14 cellular contexts compared by ENCODE assay signal in the genomic region with DNA sequence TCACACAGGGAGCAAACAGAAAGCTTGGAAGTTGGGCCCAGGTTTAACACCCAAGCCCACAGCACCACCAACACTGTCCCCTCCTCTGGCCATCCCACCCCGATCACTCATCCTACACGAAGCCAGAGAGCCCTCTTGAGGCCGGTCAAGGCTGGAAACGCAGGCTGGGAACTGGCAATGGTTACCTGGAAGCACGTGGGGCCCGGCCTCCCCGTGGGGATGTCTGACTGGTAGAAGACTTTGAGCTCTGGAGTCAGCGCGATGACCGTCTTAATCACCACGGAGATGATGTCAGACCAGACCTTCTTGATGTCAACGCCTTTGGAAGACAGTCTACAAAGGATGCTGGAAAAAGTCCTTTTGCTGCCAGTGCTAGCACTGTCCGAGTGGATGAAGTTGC.
DNase-seq lines count a peak whose midpoint lies in the region; ATAC-seq, FAIRE-seq and TF ChIP-seq lines count a peak whose summit lies in the region.
"Had no signal": no experiment of that assay in that cellular context is flagged by ENCODE, and none has a peak within 500 bp of the region (broad histone marks: within the 10 kb centered on the region; RNA-seq: fewer than 3 reads in every experiment).

No MANE protein-coding gene starts in this region.

- H3K27ac ChIP-seq in left ventricle myocardium inferior (replicated peaks): no peak overlapping the region
- no peak overlapping the region for H3K27ac ChIP-seq in K562 (ENCODE audit: extremely low read depth, low read depth, low read length)

- WGBS in K562 (ENCODE audit: insufficient coverage, low coverage, missing lambda C conversion rate): 30% methylated on average over 13 of the region's 13 CpGs

- TF ChIP-seq CTCF in left ventricle myocardium inferior (IDR thresholded peaks at IDR 0.05; ENCODE audit: borderline replicate concordance) (peak; percentile 39), K562 (IDR thresholded peaks at IDR 0.05 in 2 of 3, conservative IDR thresholded peaks at IDR 0.05 in 1 of 3; ENCODE audit: insufficient read depth in 2 of 3, low read depth in 1 of 3, low read length in 3 of 3) (peak in 2 of 3 experiments; percentile 32 to 33; a peak in 1 of 6 replicates), CD14-positive monocyte (IDR thresholded peaks at IDR 0.05) (no peak)

- H3K9ac ChIP-seq in K562 (ENCODE audit: insufficient read depth in 1 of 2, low read depth in 2 of 2, low read length in 2 of 2): no peak overlapping the region

- no peaks in the 10 kb centered on the region for H3K27me3 ChIP-seq in left ventricle myocardium inferior (ENCODE audit: low read depth)
- peaks cover 0 to 4% of the 10 kb centered on the region in 2 experiments; a peak in 1 of 5 replicates for H3K27me3 ChIP-seq in K562 (ENCODE audit: control insufficient read depth in 2 of 2, insufficient read depth in 2 of 2, low read length in 2 of 2)

- peaks cover 53% of the 10 kb centered on the region for H3K4me1 ChIP-seq in left ventricle myocardium inferior
- no peaks in the 10 kb centered on the region for H3K4me1 ChIP-seq in K562 (replicated peaks in 1 of 2; ENCODE audit: control insufficient read depth in 2 of 2, insufficient read depth in 2 of 2, low read length in 2 of 2)

- no peaks in the 10 kb centered on the region for H3K79me2 ChIP-seq in K562 (ENCODE audit: control insufficient read depth, insufficient read depth, low read length)

- peaks cover 2 to 8% of the 10 kb centered on the region in 2 donors for H3K36me3 Mint-ChIP-seq in CD14-positive monocyte

- no peak overlapping the region for H3K4me3 Mint-ChIP-seq in CD14-positive monocyte
- H3K4me3 Mint-ChIP-seq: stimulated activated naive CD8-positive, alpha-beta T cell treated with anti-CD3 and anti-CD28 coated beads, Interleukin-15, Interleukin-2, amounts not matched to agents 100 ng/mL and 50 ng/mL, for 24 hours had no signal

- peaks cover 0 to 1% (median 0%) of the 10 kb centered on the region in 3 donors for H3K27me3 Mint-ChIP-seq in CD14-positive monocyte (ENCODE audit: low read depth in 3 of 3)
- H3K27me3 Mint-ChIP-seq: stimulated activated naive CD8-positive, alpha-beta T cell treated with anti-CD3 and anti-CD28 coated beads, Interleukin-15, Interleukin-2, amounts not matched to agents 100 ng/mL and 50 ng/mL, for 24 hours had no signal

- ATAC-seq in left cardiac atrium (no peak), K562 (peak; percentile 67), GM21360 (IDR thresholded peaks at IDR 0.05; ENCODE audit: unreplicated experiment) (no peak)

- TF ChIP-seq POLR2A in K562 (conservative IDR thresholded peaks at IDR 0.05): no peak

- H3K9me1 ChIP-seq in K562 (ENCODE audit: control insufficient read depth, insufficient read depth, low read length): no peaks in the 10 kb centered on the region

- BruUV-seq in K562 (replicated peaks; lab: Mats Ljungman, UMichigan): no TSS peak

- peak in 1 of 2 experiments; percentile 29; a peak in 2 of 4 replicates for TF ChIP-seq RAD21 in K562 (CRISPR knock-in tag; conservative IDR thresholded peaks at IDR 0.05 in 1 of 2, IDR thresholded peaks at IDR 0.05 in 1 of 2)

- H3K9me3 Mint-ChIP-seq in CD14-positive monocyte: no peaks in the 10 kb centered on the region
- H3K9me3 Mint-ChIP-seq: stimulated activated naive CD8-positive, alpha-beta T cell treated with anti-CD3 and anti-CD28 coated beads, Interleukin-15, Interleukin-2, amounts not matched to agents 100 ng/mL and 50 ng/mL, for 24 hours had no signal

- H2AFZ ChIP-seq in K562 (ENCODE audit: low read depth, low read length): no peak overlapping the region

- CTCF ChIA-PET in K562 (lab: Yijun Ruan, JAX; ENCODE audit: low intra/inter-chr PET ratio): no interaction called here

- peaks cover 11% of the 10 kb centered on the region for H3K36me3 ChIP-seq in left ventricle myocardium inferior
- no peaks in the 10 kb centered on the region for H3K36me3 ChIP-seq in K562 (ENCODE audit: control insufficient read depth, insufficient read depth, low read length)

- intact Hi-C loops in left ventricle myocardium inferior (cut with micrococcal nuclease): no loop called here
- intact Hi-C loops in left cardiac atrium (cut with DNase I): no loop called here
- intact Hi-C loops in K562 (cut with micrococcal nuclease): no loop called here
- intact Hi-C loops in CD14-positive monocyte (cut with micrococcal nuclease): no loop called here

- no peaks in the 10 kb centered on the region for H3K4me1 Mint-ChIP-seq in CD14-positive monocyte

- H3K4me2 ChIP-seq in K562 (ENCODE audit: insufficient read depth, low read length): no peak overlapping the region

- H3K27ac Mint-ChIP-seq in CD14-positive monocyte: no peak overlapping the region
- H3K27ac Mint-ChIP-seq: stimulated activated naive CD8-positive, alpha-beta T cell treated with anti-CD3 and anti-CD28 coated beads, Interleukin-15, Interleukin-2, amounts not matched to agents 100 ng/mL and 50 ng/mL, for 24 hours had no signal

- no peak for TF ChIP-seq EP300 in K562 (IDR thresholded peaks at IDR 0.05; ENCODE audit: low read length)

- H3K9me3 ChIP-seq in left ventricle myocardium inferior (replicated peaks) (no peaks in the 10 kb centered on the region), K562 (replicated peaks; ENCODE audit: control insufficient read depth, insufficient read depth, low read depth, low read length) (no peaks in the 10 kb centered on the region)

- FAIRE-seq in K562 (lab: Jason Lieb, UNC): no peak
- no peak for FAIRE-seq in urothelium cell line (lab: Jason Lieb, UNC)
- FAIRE-seq: TTC549 had no signal

- POLR2A ChIA-PET in K562 (lab: Yijun Ruan, JAX): interaction anchor here (0.6 to 1.8 kb wide), 3 partner anchors 19 to 262 kb away, joined by 3 to 6 read pairs (median 3); no protein-coding TSS in a partner anchor

- H3K4me3 ChIP-seq in left ventricle myocardium inferior (no peak overlapping the region), K562 (no peak overlapping the region)

- in situ Hi-C loops in K562 (cut with MboI): no loop called here

- peaks cover 3% of the 10 kb centered on the region; the same call in 1 of the 2 replicates for H4K20me1 ChIP-seq in K562 (replicated peaks; ENCODE audit: control insufficient read depth, insufficient read depth, low read length)

- DNase-seq in left ventricle myocardium inferior (no peak), left cardiac atrium (no peak), K562 (ENCODE audit: extremely low read depth in 1 of 4, low spot score in 3 of 4) (peak in 3 of 4 experiments; percentile 10 to 20 (median 20)), iris pigment epithelial cell (ENCODE audit: low read depth) (peak; percentile 28), urothelium cell line (ENCODE audit: low spot score) (peak; percentile 28), CD14-positive monocyte (ENCODE audit: low spot score) (no peak)
- DNase-seq in stimulated activated CD4-positive, alpha-beta T cell treated with anti-CD3 and anti-CD28 coated beads, Interleukin-4, amount 100 ng/mL, for 4 hours: no peak
- DNase-seq: activated CD8-positive, alpha-beta memory T cell treated with anti-CD3 and anti-CD28 coated beads, Interleukin-2, amount 50 U/mL, for 48 hours; GDM1; KBM-7; NCI-H2081 had no signal

TF ChIP-seq in K562, 482 proteins besides CTCF, POLR2A, EP300 and RAD21:
- TF ChIP-seq EZH2 (IDR thresholded peaks at IDR 0.05; ENCODE audit: borderline replicate concordance, low read depth, low read length): no peak
- no peak for TF ChIP-seq ILF3 (IDR thresholded peaks at IDR 0.05; ENCODE audit: borderline replicate concordance)
- TF ChIP-seq ZFPM2 (CRISPR knock-in tag; IDR thresholded peaks at IDR 0.05): no peak

Comparison
In these comparisons a context has a peak if more than half of its experiments do, and no peak if none do; other contexts are left out.
1. DNase-seq: peak in K562 (3 of 4), iris pigment epithelial cell (single experiment) and urothelium cell line (single experiment); none in left ventricle myocardium inferior (single experiment), left cardiac atrium (single experiment), CD14-positive monocyte (single experiment) and stimulated activated CD4-positive, alpha-beta T cell treated with anti-CD3 and anti-CD28 coated beads, Interleukin-4, amount 100 ng/mL, for 4 hours (0 of 2).